In the genomic region with DNA sequence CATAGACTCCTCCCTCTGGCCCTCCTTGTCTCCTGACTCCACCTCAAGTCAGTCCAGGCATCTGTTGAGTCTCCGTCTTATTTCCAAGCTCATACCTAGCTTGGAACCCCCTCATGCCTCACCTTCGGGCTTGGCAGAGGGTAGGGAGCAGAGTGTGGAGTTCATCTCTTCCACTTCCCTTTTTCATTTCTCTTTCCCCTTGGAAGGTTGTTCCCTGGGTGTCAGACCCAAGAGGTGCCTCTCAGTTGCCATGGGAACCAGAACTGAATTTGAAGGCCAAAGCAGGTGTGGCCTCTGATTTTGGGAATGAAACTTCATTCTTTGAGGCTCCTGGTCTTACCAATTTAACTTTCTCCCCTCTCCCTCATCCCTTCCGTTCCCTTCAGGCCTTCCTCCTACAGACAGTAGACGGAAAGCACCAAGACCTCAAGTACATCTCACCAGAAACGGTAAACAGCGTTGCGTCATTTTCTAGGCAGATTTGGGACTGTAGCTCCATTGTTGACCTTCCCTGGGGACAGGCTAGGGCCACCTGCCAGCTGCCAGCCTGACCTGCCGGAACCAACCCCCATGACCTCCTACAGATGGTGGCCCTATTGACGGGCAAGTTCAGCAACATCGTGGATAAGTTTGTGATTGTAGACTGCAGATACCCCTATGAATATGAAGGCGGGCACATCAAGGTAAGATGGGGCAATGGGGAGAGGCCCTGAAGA, we compare ENCODE assay signal across 12 cellular contexts. TPM values are rescaled to one million over a fixed set of nuclear protein-coding genes. Genes with fewer than 3 reads are reported as not detected.
A peak's percentile ranks its signal among the peaks of the same experiment; 100 is the strongest.
DNase-seq lines count a peak whose midpoint lies in the region; ATAC-seq and TF ChIP-seq lines count a peak whose summit lies in the region.
"Had no signal": no experiment of that assay in that cellular context is flagged by ENCODE, and none has a peak within 500 bp of the region (broad histone marks: within the 10 kb centered on the region; RNA-seq: fewer than 3 reads in every experiment).

No MANE protein-coding gene starts in this region.

- peaks cover 63% of the 10 kb centered on the region for H3K36me3 ChIP-seq in CD8-positive, alpha-beta T cell (ENCODE audit: insufficient read depth, low read length)

- H3K9me3 ChIP-seq in CD8-positive, alpha-beta T cell (ENCODE audit: low read length) = no peaks in the 10 kb centered on the region

- no peak for DNase-seq in CD8-positive, alpha-beta T cell
- no peak for DNase-seq in activated naive CD8-positive, alpha-beta T cell treated with anti-CD3 and anti-CD28 coated beads for 36 hours
- DNase-seq in memory B cell (ENCODE audit: low spot score in 2 of 2) (no peak), Ammon's horn (ENCODE audit: low spot score) (no peak), SK-N-DZ (ENCODE audit: low spot score) (no peak), germinal center (ENCODE audit: low spot score) (no peak)
- no peak for DNase-seq in activated CD8-positive, alpha-beta memory T cell treated with anti-CD3 and anti-CD28 coated beads, Interleukin-2, amount 10 ng/mL, durations not matched to agents 7 days and 5 days
- DNase-seq: activated T-cell treated with anti-CD3 and anti-CD28 coated beads for 4 hours, HCEC 1CT, NCI-H1048, NCI-H510A treated with DMSO at 0.1 percent for 48 hours had no signal

- H3K4me3 Mint-ChIP-seq in CD8-positive, alpha-beta T cell = no peak overlapping the region
- no peak overlapping the region for H3K4me3 Mint-ChIP-seq in activated naive CD8-positive, alpha-beta T cell treated with anti-CD3 and anti-CD28 coated beads for 36 hours
- H3K4me3 Mint-ChIP-seq in memory B cell = no peak overlapping the region
- no peak overlapping the region for H3K4me3 Mint-ChIP-seq in activated CD8-positive, alpha-beta memory T cell treated with anti-CD3 and anti-CD28 coated beads, Interleukin-2, amount 10 ng/mL, durations not matched to agents 7 days and 5 days

- TF ChIP-seq CTCF in 22Rv1 (IDR thresholded peaks at IDR 0.05) = no peak
- no peak for TF ChIP-seq CTCF in CD8-positive, alpha-beta T cell (IDR thresholded peaks at IDR 0.05)

- 0 out of 2 replicates have a peak overlapping the region, but pooled peaks have one; percentile 5 for H3K27ac ChIP-seq in 22Rv1
- peak overlapping the region; percentile 16 for H3K27ac ChIP-seq in CD8-positive, alpha-beta T cell (ENCODE audit: low read depth, low read length)

- no peaks in the 10 kb centered on the region for H3K27me3 Mint-ChIP-seq in CD8-positive, alpha-beta T cell (ENCODE audit: low read depth)
- H3K27me3 Mint-ChIP-seq in activated naive CD8-positive, alpha-beta T cell treated with anti-CD3 and anti-CD28 coated beads for 36 hours = no peaks in the 10 kb centered on the region
- no peaks in the 10 kb centered on the region for H3K27me3 Mint-ChIP-seq in memory B cell
- no peaks in the 10 kb centered on the region for H3K27me3 Mint-ChIP-seq in activated CD8-positive, alpha-beta memory T cell treated with anti-CD3 and anti-CD28 coated beads, Interleukin-2, amount 10 ng/mL, durations not matched to agents 7 days and 5 days

- peaks cover 69% of the 10 kb centered on the region for H3K4me1 ChIP-seq in CD8-positive, alpha-beta T cell (ENCODE audit: insufficient read depth, low read length)

- CTCF ChIA-PET in CD8-positive, alpha-beta T cell (lab: Charles Lee) = interaction anchor here (0.7 to 8.5 kb wide), 3 partner anchors 13 to 52 kb away, joined by 3 to 67 read pairs (median 4); partner anchors contain the start of gene AP5S1
- CTCF ChIA-PET in activated CD8-positive, alpha-beta memory T cell treated with anti-CD3 and anti-CD28 coated beads, Interleukin-2, amount 10 ng/mL, durations not matched to agents 7 days and 5 days (lab: Charles Lee) = interaction anchor here (1.8 to 5.1 kb wide), 2 partner anchors 17 to 52 kb away, joined by 4 to 45 read pairs; partner anchors contain the start of gene AP5S1

- H3K4me1 Mint-ChIP-seq in CD8-positive, alpha-beta T cell (ENCODE audit: low read depth) = peaks cover 78% of the 10 kb centered on the region
- peaks cover 59% of the 10 kb centered on the region for H3K4me1 Mint-ChIP-seq in activated naive CD8-positive, alpha-beta T cell treated with anti-CD3 and anti-CD28 coated beads for 36 hours
- peaks cover 41% of the 10 kb centered on the region for H3K4me1 Mint-ChIP-seq in memory B cell
- peaks cover 70% of the 10 kb centered on the region for H3K4me1 Mint-ChIP-seq in activated CD8-positive, alpha-beta memory T cell treated with anti-CD3 and anti-CD28 coated beads, Interleukin-2, amount 10 ng/mL, durations not matched to agents 7 days and 5 days

- peaks cover 88% of the 10 kb centered on the region for H3K36me3 Mint-ChIP-seq in CD8-positive, alpha-beta T cell
- peaks cover 56% of the 10 kb centered on the region for H3K36me3 Mint-ChIP-seq in activated naive CD8-positive, alpha-beta T cell treated with anti-CD3 and anti-CD28 coated beads for 36 hours
- peaks cover 30% of the 10 kb centered on the region for H3K36me3 Mint-ChIP-seq in memory B cell
- H3K36me3 Mint-ChIP-seq in activated CD8-positive, alpha-beta memory T cell treated with anti-CD3 and anti-CD28 coated beads, Interleukin-2, amount 10 ng/mL, durations not matched to agents 7 days and 5 days = peaks cover 81% of the 10 kb centered on the region

- POLR2A ChIA-PET in CD8-positive, alpha-beta T cell (lab: Charles Lee) = no interaction called here

- H3K4me3 ChIP-seq in CD8-positive, alpha-beta T cell (ENCODE audit: low read depth, low read length) = no peak overlapping the region

- H3K27me3 ChIP-seq in CD8-positive, alpha-beta T cell (ENCODE audit: insufficient read depth, low read length) = no peaks in the 10 kb centered on the region

- intact Hi-C loops in CD8-positive, alpha-beta T cell (cut with DNase I, micrococcal nuclease) = no loop called here

- ATAC-seq in CD8-positive, alpha-beta T cell = no peak
- ATAC-seq in memory B cell (ENCODE audit: low read depth) = no peak
- no peak for ATAC-seq in activated CD8-positive, alpha-beta memory T cell treated with anti-CD3 and anti-CD28 coated beads, Interleukin-2, amount 10 ng/mL, durations not matched to agents 7 days and 5 days

- no peaks in the 10 kb centered on the region for H3K9me3 Mint-ChIP-seq in CD8-positive, alpha-beta T cell
- no peaks in the 10 kb centered on the region for H3K9me3 Mint-ChIP-seq in activated naive CD8-positive, alpha-beta T cell treated with anti-CD3 and anti-CD28 coated beads for 36 hours
- no peaks in the 10 kb centered on the region for H3K9me3 Mint-ChIP-seq in memory B cell
- H3K9me3 Mint-ChIP-seq in activated CD8-positive, alpha-beta memory T cell treated with anti-CD3 and anti-CD28 coated beads, Interleukin-2, amount 10 ng/mL, durations not matched to agents 7 days and 5 days (ENCODE audit: low read depth) = no peaks in the 10 kb centered on the region

- H3K27ac Mint-ChIP-seq in CD8-positive, alpha-beta T cell = peak overlapping the region; percentile 88
- H3K27ac Mint-ChIP-seq in activated naive CD8-positive, alpha-beta T cell treated with anti-CD3 and anti-CD28 coated beads for 36 hours = peak overlapping the region; percentile 55
- H3K27ac Mint-ChIP-seq in memory B cell = peak overlapping the region; percentile 73
- H3K27ac Mint-ChIP-seq in activated CD8-positive, alpha-beta memory T cell treated with anti-CD3 and anti-CD28 coated beads, Interleukin-2, amount 10 ng/mL, durations not matched to agents 7 days and 5 days = no peak overlapping the region

RNA-seq across cellular contexts. Expression of gene CDC25B, which starts 6.6 kb away (rescaled TPM):
- total RNA-seq in CD8-positive, alpha-beta T cell = 100 to 1,000 TPM; 135 to 140 TPM
- 10 to 100 TPM; 54.6 to 60.9 TPM for total RNA-seq in activated naive CD8-positive, alpha-beta T cell treated with anti-CD3 and anti-CD28 coated beads for 36 hours
- total RNA-seq in activated CD8-positive, alpha-beta memory T cell treated with anti-CD3 and anti-CD28 coated beads, Interleukin-2, amount 10 ng/mL, durations not matched to agents 7 days and 5 days = 100 to 1,000 TPM; 194 to 312 TPM
- 140 and 141 TPM in 2 replicates for polyA plus RNA-seq in SK-N-DZ (2014; cell fraction: cytosol; rRNA removed)
- polyA plus RNA-seq in SK-N-DZ (2014; cell fraction: nucleus; rRNA removed) = 108 and 173 TPM in 2 replicates

RNA-seq across cellular contexts. Expression of gene CENPB, which starts 16.1 kb away (rescaled TPM):
- total RNA-seq in CD8-positive, alpha-beta T cell = 10 to 100 TPM; 23.2 to 24.1 TPM
- total RNA-seq in activated naive CD8-positive, alpha-beta T cell treated with anti-CD3 and anti-CD28 coated beads for 36 hours = 10 to 100 TPM; 54.6 to 59.0 TPM
- 10 to 100 TPM; 76.5 to 76.8 TPM for total RNA-seq in activated CD8-positive, alpha-beta memory T cell treated with anti-CD3 and anti-CD28 coated beads, Interleukin-2, amount 10 ng/mL, durations not matched to agents 7 days and 5 days
- 48.5 and 68.5 TPM in 2 replicates for polyA plus RNA-seq in SK-N-DZ (2014; cell fraction: cytosol; rRNA removed)
- 30.1 and 42.8 TPM in 2 replicates for polyA plus RNA-seq in SK-N-DZ (2014; cell fraction: nucleus; rRNA removed)

RNA-seq across cellular contexts. Expression of gene AP5S1, which starts 17.7 kb away (rescaled TPM):
- total RNA-seq in CD8-positive, alpha-beta T cell = 1 to 10 TPM; 5.2 to 6.3 TPM
- total RNA-seq in activated naive CD8-positive, alpha-beta T cell treated with anti-CD3 and anti-CD28 coated beads for 36 hours = 10 to 100 TPM; 11.1 to 11.7 TPM
- 10 to 100 TPM; 13.8 to 15.5 TPM for total RNA-seq in activated CD8-positive, alpha-beta memory T cell treated with anti-CD3 and anti-CD28 coated beads, Interleukin-2, amount 10 ng/mL, durations not matched to agents 7 days and 5 days
- 10.4 and 12.0 TPM in 2 replicates for polyA plus RNA-seq in SK-N-DZ (2014; cell fraction: cytosol; rRNA removed)
- 5.7 and 6.8 TPM in 2 replicates for polyA plus RNA-seq in SK-N-DZ (2014; cell fraction: nucleus; rRNA removed)

RNA-seq across cellular contexts. Expression of gene SPEF1, which starts 21.4 kb away (rescaled TPM):
- under 1 TPM in 1 of 2 experiments, not detected in 1; 0.16 TPM for total RNA-seq in CD8-positive, alpha-beta T cell
- total RNA-seq in activated naive CD8-positive, alpha-beta T cell treated with anti-CD3 and anti-CD28 coated beads for 36 hours = under 1 TPM; 0.12 to 0.23 TPM
- total RNA-seq in activated CD8-positive, alpha-beta memory T cell treated with anti-CD3 and anti-CD28 coated beads, Interleukin-2, amount 10 ng/mL, durations not matched to agents 7 days and 5 days = under 1 TPM in 1 of 2 experiments, not detected in 1; 0.18 TPM
- polyA plus RNA-seq in SK-N-DZ (2014; cell fraction: cytosol; rRNA removed) = 0.17 and 0.62 TPM in 2 replicates
- 0.20 and 3.4 TPM in 2 replicates for polyA plus RNA-seq in SK-N-DZ (2014; cell fraction: nucleus; rRNA removed)

RNA-seq across cellular contexts. Expression of gene ADISSP, which starts 35.1 kb away (rescaled TPM):
- total RNA-seq in CD8-positive, alpha-beta T cell = 10 to 100 TPM in 1 of 2 experiments, 1 to 10 TPM in 1; 9.6 to 10.7 TPM
- 10 to 100 TPM; 63.5 to 63.8 TPM for total RNA-seq in activated naive CD8-positive, alpha-beta T cell treated with anti-CD3 and anti-CD28 coated beads for 36 hours
- total RNA-seq in activated CD8-positive, alpha-beta memory T cell treated with anti-CD3 and anti-CD28 coated beads, Interleukin-2, amount 10 ng/mL, durations not matched to agents 7 days and 5 days = 10 to 100 TPM; 32.5 to 37.0 TPM
- polyA plus RNA-seq in SK-N-DZ (2014; cell fraction: cytosol; rRNA removed) = 110 and 116 TPM in 2 replicates
- polyA plus RNA-seq in SK-N-DZ (2014; cell fraction: nucleus; rRNA removed) = 63.6 and 72.6 TPM in 2 replicates
